In the genomic region with DNA sequence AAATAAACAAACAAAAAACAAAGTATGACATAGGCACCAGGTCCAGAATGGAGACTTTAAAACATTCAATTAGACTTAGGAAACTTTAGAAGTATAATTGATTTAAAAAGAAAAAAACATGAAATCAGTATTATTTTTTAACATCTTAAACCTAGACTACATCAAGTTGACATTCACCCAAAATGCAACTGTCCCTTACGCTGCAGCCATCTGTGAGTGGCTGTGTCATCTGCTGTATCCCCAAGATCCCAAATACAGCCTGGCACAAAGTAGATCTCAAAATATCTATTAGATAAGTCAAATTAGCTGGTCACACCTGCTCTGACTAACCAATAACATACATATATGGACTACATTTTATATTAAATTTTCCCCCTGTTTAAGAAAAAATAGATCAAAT, we compare ENCODE assay signal across 20 cellular contexts. TPM values are rescaled to one million over a fixed set of nuclear protein-coding genes. Genes with fewer than 3 reads are reported as not detected.
DNase-seq lines count a peak whose midpoint lies in the region; ATAC-seq and TF ChIP-seq lines count a peak whose summit lies in the region.
"Had no signal": no experiment of that assay in that cellular context is flagged by ENCODE, and none has a peak within 500 bp of the region (broad histone marks: within the 10 kb centered on the region; RNA-seq: fewer than 3 reads in every experiment).

No MANE protein-coding gene starts in this region.

- peak overlapping the region; percentile 31 for H3K27ac ChIP-seq in caudate nucleus (ENCODE audit: low read depth, low read length)
- peak overlapping the region; percentile 70 to 84 (median 78) for H3K27ac ChIP-seq in gastrocnemius medialis
- H3K27ac ChIP-seq in tibial artery = peak overlapping the region; percentile 75 to 79
- H3K27ac ChIP-seq in ovary = no peak overlapping the region
- H3K27ac ChIP-seq: BLaER1 treated with 17β-estradiol and CSF1 and Interleukin-3, amounts not matched to agents 10 nM and 100 nM had no signal

- 88 to 100% (median 100%) methylated on average over 1 of the region's 1 CpG for WGBS in ovary, 3 donors

- H3K4me1 ChIP-seq in gastrocnemius medialis (peaks cover 69 to 71% of the 10 kb centered on the region in 2 donors), tibial artery (peaks cover 5 to 100% (median 30%) of the 10 kb centered on the region in 4 donors), ovary (ENCODE audit: insufficient read depth) (peaks cover 3% of the 10 kb centered on the region)

- in situ Hi-C loops in gastrocnemius medialis (cut with MboI; ENCODE audit: low sequenced_read_pairs in 4 of 4) = no loop called here

- no peak for TF ChIP-seq EP300 in ovary (IDR thresholded peaks at IDR 0.05)

- H3K4me3 ChIP-seq in gastrocnemius medialis (no peak overlapping the region), tibial artery (no peak overlapping the region), ovary (no peak overlapping the region)
- H3K4me3 ChIP-seq: BLaER1 treated with 17β-estradiol and CSF1 and Interleukin-3, amounts not matched to agents 10 nM and 100 nM; GM23338; K562 had no signal

- ATAC-seq in gastrocnemius medialis = no peak
- ATAC-seq: GM23338, K562, PC-3 had no signal

- H3K36me3 ChIP-seq in gastrocnemius medialis (no peaks in the 10 kb centered on the region), tibial artery (no peaks in the 10 kb centered on the region), ovary (no peaks in the 10 kb centered on the region)

- H3K9me3 ChIP-seq in gastrocnemius medialis (no peaks in the 10 kb centered on the region), tibial artery (no peaks in the 10 kb centered on the region), ovary (no peaks in the 10 kb centered on the region)
- H3K9me3 ChIP-seq: BLaER1 treated with 17β-estradiol and CSF1 and Interleukin-3, amounts not matched to agents 10 nM and 100 nM had no signal

- no peaks in the 10 kb centered on the region for H3K27me3 ChIP-seq in gastrocnemius medialis
- H3K27me3 ChIP-seq in tibial artery = no peaks in the 10 kb centered on the region
- H3K27me3 ChIP-seq in ovary = no peaks in the 10 kb centered on the region
- H3K27me3 ChIP-seq: BLaER1 treated with 17β-estradiol and CSF1 and Interleukin-3, amounts not matched to agents 10 nM and 100 nM had no signal

- DNase-seq in caudate nucleus (lab: John Stamatoyannopoulos, UW) (peak in 1 of 61 donors; percentile 50), islet precursor cell (peak; percentile 2), gastrocnemius medialis (no peak), tibial artery (no peak), ovary (no peak), NCI-H1092 treated with DMSO at 0.1 percent for 48 hours (lab: John Stamatoyannopoulos, UW) (no peak), NOMO-1 (lab: John Stamatoyannopoulos, UW; ENCODE audit: unreplicated experiment in 2 of 2) (no peak)
- DNase-seq: CD4-positive, alpha-beta T cell; H9; MV-4-11; NCI-H1105 treated with DMSO at 0.1 percent for 48 hours; NCI-H146; NCI-H1930; NCI-H2107; NCI-H524; NCI-H748 treated with DMSO at 0.1 percent for 48 hours; PC-3 had no signal

- TF ChIP-seq POLR2A in gastrocnemius medialis (IDR thresholded peaks at IDR 0.05) = no peak
- TF ChIP-seq POLR2A in ovary (IDR thresholded peaks at IDR 0.05) = no peak

- intact Hi-C loops in gastrocnemius medialis (cut with DNase I; ENCODE audit: low total_unique reads) (no loop called here), tibial artery (cut with DNase I; ENCODE audit: low total_unique reads) (no loop called here), ovary (cut with DNase I) (no loop called here)

- TF ChIP-seq CTCF in gastrocnemius medialis (IDR thresholded peaks at IDR 0.05 in 4 of 5, conservative IDR thresholded peaks at IDR 0.05 in 1 of 5) (no peak), tibial artery (IDR thresholded peaks at IDR 0.05) (no peak), ovary (IDR thresholded peaks at IDR 0.05) (no peak)

RNA-seq across cellular contexts. Expression of gene TTLL11, which starts 7.8 kb away (rescaled TPM):
- 10 to 100 TPM; 12.3 to 20.5 (median 15.3) TPM for total RNA-seq in gastrocnemius medialis
- 10 to 100 TPM in 3 of 7 donors, 1 to 10 TPM in 4; 7.5 to 13.5 (median 9.2) TPM for total RNA-seq in ovary
- 10 to 100 TPM in 1 of 2 donors, 1 to 10 TPM in 1; 6.1 to 10.4 TPM for polyA plus RNA-seq in ovary

Comparison
In these comparisons a context has a peak if more than half of its experiments do, and no peak if none do; other contexts are left out.
1. H3K27ac ChIP-seq: peak in caudate nucleus (single experiment), gastrocnemius medialis (4 of 4) and tibial artery (2 of 2); none in ovary (0 of 2).